Comparison of ENCODE assay signal across 8 cellular contexts in genomic region chr13:67048084-67048792, GRCh38.
A peak's percentile ranks its signal among the peaks of the same experiment; 100 is the strongest.
DNase-seq lines count a peak whose midpoint lies in the region; ATAC-seq lines count a peak whose summit lies in the region.

No MANE protein-coding gene starts in this region.

- H3K27ac ChIP-seq in Karpas-422 (ENCODE audit: low read length) = no peak overlapping the region

- no peak overlapping the region for H3K4me3 ChIP-seq in Karpas-422 (ENCODE audit: low read length)

- CTCF ChIA-PET in activated CD4-positive, alpha-beta memory T cell treated with anti-CD3 and anti-CD28 coated beads for 36 hours (lab: Charles Lee) = no interaction called here

- no peak overlapping the region for H3K27ac Mint-ChIP-seq in activated CD4-positive, alpha-beta memory T cell treated with anti-CD3 and anti-CD28 coated beads for 36 hours

- no peaks in the 10 kb centered on the region for H3K9me3 Mint-ChIP-seq in activated CD4-positive, alpha-beta memory T cell treated with anti-CD3 and anti-CD28 coated beads for 36 hours

- H4K20me1 ChIP-seq in Karpas-422 (ENCODE audit: insufficient read depth, low read depth, low read length) = no peaks in the 10 kb centered on the region

- peak; percentile 79 for ATAC-seq in GM21619 (IDR thresholded peaks at IDR 0.05; ENCODE audit: unreplicated experiment)
- no peak for ATAC-seq in esophagus mucosa

- 0 out of 2 replicates have a peak overlapping the region, but pooled peaks have one; percentile 22 for H2AFZ ChIP-seq in Karpas-422 (ENCODE audit: low read length)

- no peaks in the 10 kb centered on the region for H3K27me3 ChIP-seq in Karpas-422 (ENCODE audit: low read length)

- POLR2A ChIA-PET in activated CD4-positive, alpha-beta memory T cell treated with anti-CD3 and anti-CD28 coated beads for 36 hours (lab: Charles Lee) = no interaction called here

- no peak overlapping the region for H3K9ac ChIP-seq in Karpas-422 (ENCODE audit: low read length)

- intact Hi-C loops in activated CD4-positive, alpha-beta memory T cell treated with anti-CD3 and anti-CD28 coated beads for 36 hours (cut with micrococcal nuclease) = no loop called here

- H3K4me2 ChIP-seq in Karpas-422 (ENCODE audit: low read depth, low read length, poor library complexity, severe bottlenecking) = no peak overlapping the region

- H3K27me3 Mint-ChIP-seq in activated CD4-positive, alpha-beta memory T cell treated with anti-CD3 and anti-CD28 coated beads for 36 hours = no peaks in the 10 kb centered on the region

- no peaks in the 10 kb centered on the region for H3K4me1 Mint-ChIP-seq in activated CD4-positive, alpha-beta memory T cell treated with anti-CD3 and anti-CD28 coated beads for 36 hours (ENCODE audit: low read depth)

- H3K36me3 Mint-ChIP-seq in activated CD4-positive, alpha-beta memory T cell treated with anti-CD3 and anti-CD28 coated beads for 36 hours = no peaks in the 10 kb centered on the region

- H3K36me3 ChIP-seq in Karpas-422 (ENCODE audit: insufficient read depth, low read length) = no peaks in the 10 kb centered on the region

- H3K9me3 ChIP-seq in Karpas-422 (ENCODE audit: low read length) = no peaks in the 10 kb centered on the region

- H3K4me1 ChIP-seq in Karpas-422 (ENCODE audit: low read length) = no peaks in the 10 kb centered on the region

- DNase-seq in DMS53 treated with DMSO at 0.1 percent for 48 hours (lab: John Stamatoyannopoulos, UW; ENCODE audit: unreplicated experiment) (peak; percentile 0), Karpas-422 (no peak), foreskin melanocyte (peak; percentile 27), UCSD-AML1 (lab: John Stamatoyannopoulos, UW; ENCODE audit: unreplicated experiment) (no peak)
- no peak for DNase-seq in activated CD4-positive, alpha-beta memory T cell treated with anti-CD3 and anti-CD28 coated beads for 36 hours
- DNase-seq in stimulated activated CD8-positive, alpha-beta memory T cell treated with anti-CD3 and anti-CD28 coated beads, Interleukin-4, amount 100 ng/mL, for 48 hours = no peak

- H3K4me3 Mint-ChIP-seq in activated CD4-positive, alpha-beta memory T cell treated with anti-CD3 and anti-CD28 coated beads for 36 hours = no peak overlapping the region

- H3K9me2 ChIP-seq in Karpas-422 (replicated peaks; ENCODE audit: insufficient read depth, low read length) = no peaks in the 10 kb centered on the region

- no peaks in the 10 kb centered on the region for H3K79me2 ChIP-seq in Karpas-422 (ENCODE audit: low read length)

Comparison
In these comparisons a context has a peak if more than half of its experiments do, and no peak if none do; other contexts are left out.
1. DNase-seq: peak in DMS53 treated with DMSO at 0.1 percent for 48 hours (single experiment) and foreskin melanocyte (single experiment); none in Karpas-422 (single experiment), activated CD4-positive, alpha-beta memory T cell treated with anti-CD3 and anti-CD28 coated beads for 36 hours (single experiment), stimulated activated CD8-positive, alpha-beta memory T cell treated with anti-CD3 and anti-CD28 coated beads, Interleukin-4, amount 100 ng/mL, for 48 hours (single experiment) and UCSD-AML1 (single experiment).